ENCODE assay signal across 14 cellular contexts in genomic region chr1:8406946-8407345, GRCh38.
DNase-seq lines count a peak whose midpoint lies in the region; ATAC-seq, FAIRE-seq and TF ChIP-seq lines count a peak whose summit lies in the region.
"Had no signal": no experiment of that assay in that cellular context is flagged by ENCODE, and none has a peak within 500 bp of the region (broad histone marks: within the 10 kb centered on the region; RNA-seq: fewer than 3 reads in every experiment).

No MANE protein-coding gene starts in this region.

- peak overlapping the region; percentile 87 for H3K27ac ChIP-seq in right cardiac atrium (ENCODE audit: low read length)
- peak overlapping the region; percentile 25 to 85 (median 62) for H3K27ac ChIP-seq in pancreas

- no peak for TF ChIP-seq CTCF in pancreas (IDR thresholded peaks at IDR 0.05)

- FAIRE-seq in pancreas (lab: Jason Lieb, UNC), result no peak
- FAIRE-seq: endometrium, GM19239, small intestine had no signal

- intact Hi-C loops in right cardiac atrium (cut with DNase I), result no loop called here
- intact Hi-C loops in Right ventricle myocardium inferior (cut with DNase I), result loop anchor here (5.0 kb wide), 1 partner anchor 35 kb away; no protein-coding TSS in a partner anchor
- intact Hi-C loops in pancreas (cut with DNase I), result no loop called here

- no peak overlapping the region for H3K4me3 ChIP-seq in right cardiac atrium (ENCODE audit: low read length)
- H3K4me3 ChIP-seq in pancreas, result no peak overlapping the region
- H3K4me3 ChIP-seq: MG63 had no signal

- ATAC-seq in right cardiac atrium (peak in 1 of 2 donors; percentile 28), Right ventricle myocardium inferior (no peak), pancreas (no peak), HG02884 (IDR thresholded peaks at IDR 0.05; ENCODE audit: unreplicated experiment) (no peak)
- ATAC-seq: activated T-cell treated with anti-CD3 and anti-CD28 coated beads, Interleukin-2, amount 50 U/mL, for 72 hours had no signal

- H3K4me1 ChIP-seq in right cardiac atrium (ENCODE audit: control insufficient read depth, insufficient read depth, low read length) (peaks cover 30% of the 10 kb centered on the region), pancreas (peaks cover 38 to 50% (median 47%) of the 10 kb centered on the region in 3 donors)

- H3K36me3 ChIP-seq in pancreas, result no peaks in the 10 kb centered on the region

- H3K9me3 ChIP-seq in right cardiac atrium (ENCODE audit: control insufficient read depth, low read length) (no peaks in the 10 kb centered on the region), pancreas (no peaks in the 10 kb centered on the region)
- H3K9me3 ChIP-seq: MG63 had no signal

- DNase-seq in right cardiac atrium (no peak), Right ventricle myocardium inferior (ENCODE audit: missing footprints) (no peak), fibroblast of gingiva (ENCODE audit: low read depth) (peak; percentile 55), pancreas (no peak), GOT3 (lab: John Stamatoyannopoulos, UW) (no peak), ecto neural progenitor cell (ENCODE audit: low spot score) (no peak), retina (no peak)
- DNase-seq: activated CD4-positive, alpha-beta T cell treated with anti-CD3 and anti-CD28 coated beads for 1 hour; activated T-cell treated with anti-CD3 and anti-CD28 coated beads, Interleukin-2, amount 50 U/mL, for 72 hours; MG63; small intestine had no signal

- 59% methylated on average over 5 of the region's 5 CpGs for WGBS in right cardiac atrium
- WGBS in pancreas, 2 donors, result 84 to 86% methylated on average over 5 of the region's 5 CpGs

- H3K27me3 ChIP-seq in right cardiac atrium (ENCODE audit: control insufficient read depth, insufficient read depth) (no peaks in the 10 kb centered on the region), pancreas (no peaks in the 10 kb centered on the region)
- H3K27me3 ChIP-seq: MG63 had no signal
